Comparison of ENCODE assay signal across 10 cellular contexts in the genomic region with DNA sequence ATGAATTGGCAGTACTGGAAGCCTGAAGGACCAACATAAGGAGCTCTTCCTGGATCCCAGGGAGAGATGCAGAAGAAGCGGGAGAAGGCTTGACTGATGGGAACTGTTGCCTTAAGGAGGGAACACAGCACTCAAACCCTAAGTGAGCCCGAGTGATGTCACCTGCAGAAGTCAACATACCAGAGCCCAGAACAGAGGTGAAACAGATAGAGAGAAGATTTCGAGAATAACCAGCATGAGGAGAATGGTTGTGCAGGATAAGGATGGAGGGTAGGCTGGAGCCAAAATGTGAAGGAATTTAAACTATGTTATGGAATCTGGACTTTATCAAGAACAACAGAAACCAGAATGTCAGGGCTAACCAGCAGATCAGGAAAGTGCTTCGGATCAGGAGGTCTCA.
"Had no signal": no experiment of that assay in that cellular context is flagged by ENCODE, and none has a peak within 500 bp of the region (broad histone marks: within the 10 kb centered on the region; RNA-seq: fewer than 3 reads in every experiment).

No MANE protein-coding gene starts in this region.

- H3K27ac ChIP-seq: GM23248, HL-60 had no signal

- H3K27me3 Mint-ChIP-seq: IgD-negative memory B cell had no signal

- H3K4me1 Mint-ChIP-seq: IgD-negative memory B cell had no signal

- H3K36me3 ChIP-seq: HAP-1 had no signal

- ATAC-seq: HCT116, HepG2 had no signal

- H3K4me3 Mint-ChIP-seq: HFFc6, IgD-negative memory B cell had no signal

- H3K27ac Mint-ChIP-seq: HFFc6, IgD-negative memory B cell had no signal

- H2AFZ ChIP-seq: GM23248 had no signal

- DNase-seq: GM23248, GOT3, H7, HFFc6, KBM-7 had no signal

- H3K9me3 ChIP-seq: HAP-1 had no signal

- H3K9ac ChIP-seq: GM23248 had no signal

- H3K4me3 ChIP-seq: GM23248, HAP-1 had no signal

- H3K4me1 ChIP-seq: HAP-1 had no signal

- H3K36me3 Mint-ChIP-seq: IgD-negative memory B cell had no signal
